Comparison of ENCODE assay signal across 15 cellular contexts in genomic region chr2:231600619-231601355, GRCh38. TPM values are rescaled to one million over a fixed set of nuclear protein-coding genes. Genes with fewer than 3 reads are reported as not detected.
DNase-seq lines count a peak whose midpoint lies in the region; ATAC-seq, FAIRE-seq and TF ChIP-seq lines count a peak whose summit lies in the region.
"Had no signal": no experiment of that assay in that cellular context is flagged by ENCODE, and none has a peak within 500 bp of the region (broad histone marks: within the 10 kb centered on the region; RNA-seq: fewer than 3 reads in every experiment).

No MANE protein-coding gene starts in this region.

- no peaks in the 10 kb centered on the region for H3K9me3 Mint-ChIP-seq in GM23338
- H3K9me3 Mint-ChIP-seq: immature natural killer cell; T-helper 2 cell treated with Interferon-gamma antibody and Interleukin-4, amounts not matched to agents 5 μg/mL and 100 μg/mL, for 36 hours had no signal

- no peak for DNase-seq in GM23338 (ENCODE audit: low spot score)
- DNase-seq in keratinocyte (ENCODE audit: low read depth, low spot score), result no peak
- no peak for DNase-seq in stomach
- DNase-seq in midbrain (lab: John Stamatoyannopoulos, UW), result no peak
- no peak for DNase-seq in RCC 7860 (ENCODE audit: low spot score)

- H3K4me2 ChIP-seq in GM23338 (no peak overlapping the region), keratinocyte (ENCODE audit: control insufficient read depth, extremely low read depth, insufficient read depth, low read depth, low read length) (no peak overlapping the region)

- ATAC-seq in GM23338, result no peak
- ATAC-seq in GM21423 (IDR thresholded peaks at IDR 0.05; ENCODE audit: unreplicated experiment), result no peak
- ATAC-seq in HG02763 (IDR thresholded peaks at IDR 0.05; ENCODE audit: unreplicated experiment), result no peak

- no peak overlapping the region for H3K9ac ChIP-seq in keratinocyte (ENCODE audit: control insufficient read depth, extremely low read depth, insufficient read depth, low read length)

- H3K27ac ChIP-seq in GM23338 (ENCODE audit: low read depth) (peak overlapping the region; percentile 71; the same call in 1 of the 2 replicates), angular gyrus (ENCODE audit: low read depth, low read length) (peak overlapping the region; percentile 76), keratinocyte (ENCODE audit: control insufficient read depth, insufficient read depth, low read length) (no peak overlapping the region), stomach (peak overlapping the region in 3 of 5 donors; percentile 48 to 99 (median 73))

- dilution Hi-C loops in keratinocyte (cut with MboI; ENCODE audit: extremely low pct_ligation_motif_present, low sequenced_read_pairs), result no loop called here

- H3K9me3 ChIP-seq in keratinocyte (ENCODE audit: control insufficient read depth, low read depth, low read length) (no peaks in the 10 kb centered on the region), stomach (no peaks in the 10 kb centered on the region)
- H3K9me3 ChIP-seq: upper lobe of left lung had no signal

- no peaks in the 10 kb centered on the region for H3K9me1 ChIP-seq in keratinocyte (ENCODE audit: control insufficient read depth, extremely low read depth, insufficient read depth, low read length)

- peaks cover 19% of the 10 kb centered on the region for H3K27me3 Mint-ChIP-seq in GM23338 (ENCODE audit: insufficient read depth, low read depth, poor library complexity)
- H3K27me3 Mint-ChIP-seq: activated naive CD8-positive, alpha-beta T cell had no signal

- H3K9me2 ChIP-seq in GM23338 (ENCODE audit: insufficient read depth), result no peaks in the 10 kb centered on the region

- no peak overlapping the region for H3K4me3 Mint-ChIP-seq in GM23338
- H3K4me3 Mint-ChIP-seq: activated CD4-positive, alpha-beta T cell treated with anti-CD3 and anti-CD28 coated beads for 36 hours; activated naive CD8-positive, alpha-beta T cell; T-helper 2 cell treated with Interferon-gamma antibody and Interleukin-4, amounts not matched to agents 5 μg/mL and 100 μg/mL, for 36 hours had no signal

- no peak overlapping the region for H2AFZ ChIP-seq in GM23338
- H2AFZ ChIP-seq in keratinocyte (ENCODE audit: control insufficient read depth, low read length), result peak overlapping the region; percentile 57

- no peaks in the 10 kb centered on the region for H3K27me3 ChIP-seq in GM23338 (ENCODE audit: insufficient read depth)
- H3K27me3 ChIP-seq in keratinocyte (ENCODE audit: control insufficient read depth, extremely low read depth, insufficient read depth, low read length), result no peaks in the 10 kb centered on the region
- no peaks in the 10 kb centered on the region for H3K27me3 ChIP-seq in stomach
- H3K27me3 ChIP-seq: upper lobe of left lung had no signal

- FAIRE-seq in keratinocyte (lab: Jason Lieb, UNC) (no peak), RCC 7860 (lab: Jason Lieb, UNC) (no peak)

- TF ChIP-seq POLR2A in stomach (IDR thresholded peaks at IDR 0.05), result no peak

- H3K36me3 Mint-ChIP-seq in GM23338 (ENCODE audit: low read depth), result no peaks in the 10 kb centered on the region
- H3K36me3 Mint-ChIP-seq: activated naive CD8-positive, alpha-beta T cell; immature natural killer cell had no signal

- H3F3A ChIP-seq in GM23338 (replicated peaks; ENCODE audit: low read depth), result peaks cover 11% of the 10 kb centered on the region; the same call in 1 of the 2 replicates

- no peak for TF ChIP-seq EP300 in stomach (IDR thresholded peaks at IDR 0.05)

- TF ChIP-seq CTCF in GM23338 (conservative IDR thresholded peaks at IDR 0.05; ENCODE audit: low read depth in 2 of 2), result no peak
- TF ChIP-seq CTCF in keratinocyte (optimal IDR thresholded peaks at IDR 0.05 in 1 of 3, IDR thresholded peaks at IDR 0.05 in 1 of 3, conservative IDR thresholded peaks at IDR 0.05 in 1 of 3; ENCODE audit: extremely low read depth in 1 of 3, insufficient read depth in 2 of 3, low read length in 3 of 3), result no peak
- no peak for TF ChIP-seq CTCF in stomach (IDR thresholded peaks at IDR 0.05)

- no peaks in the 10 kb centered on the region for H3K36me3 ChIP-seq in GM23338 (ENCODE audit: insufficient read depth)
- H3K36me3 ChIP-seq in keratinocyte (ENCODE audit: control insufficient read depth in 2 of 2, extremely low read depth in 1 of 2, insufficient read depth in 2 of 2, low read length in 2 of 2), result no peaks in the 10 kb centered on the region
- H3K36me3 ChIP-seq in stomach, result no peaks in the 10 kb centered on the region
- H3K36me3 ChIP-seq: upper lobe of left lung had no signal

- peak overlapping the region; percentile 57; the same call in 1 of the 2 replicates for H3K27ac Mint-ChIP-seq in GM23338
- H3K27ac Mint-ChIP-seq: activated CD4-positive, alpha-beta T cell treated with anti-CD3 and anti-CD28 coated beads for 36 hours; activated naive CD8-positive, alpha-beta T cell had no signal

- 56 to 64% (median 61%) methylated on average over 10 to 11 of the region's 11 CpGs for WGBS in stomach, 5 donors

- intact Hi-C loops in stomach (cut with DNase I; ENCODE audit: low total_unique reads), result no loop called here

- peaks cover 21% of the 10 kb centered on the region for H3K4me1 ChIP-seq in GM23338 (ENCODE audit: insufficient read depth)
- peaks cover 13% of the 10 kb centered on the region for H3K4me1 ChIP-seq in keratinocyte (ENCODE audit: control insufficient read depth, extremely low read depth, insufficient read depth, low read length)
- peaks cover 23 to 49% (median 35%) of the 10 kb centered on the region in 4 donors for H3K4me1 ChIP-seq in stomach

- H3K4me3 ChIP-seq in GM23338 (no peak overlapping the region), keratinocyte (ENCODE audit: control insufficient read depth in 2 of 3, extremely low read depth in 1 of 3, insufficient read depth in 2 of 3, low read depth in 1 of 3, low read length in 3 of 3) (no peak overlapping the region), stomach (no peak overlapping the region)
- H3K4me3 ChIP-seq: upper lobe of left lung had no signal

- H3K79me2 ChIP-seq in GM23338 (replicated peaks; ENCODE audit: insufficient read depth) (no peaks in the 10 kb centered on the region), keratinocyte (ENCODE audit: control insufficient read depth, insufficient read depth, low read length) (no peaks in the 10 kb centered on the region)

- H4K20me1 ChIP-seq in GM23338 (replicated peaks; ENCODE audit: insufficient read depth) (no peaks in the 10 kb centered on the region), keratinocyte (ENCODE audit: control insufficient read depth, extremely low read depth, insufficient read depth, low read length) (no peaks in the 10 kb centered on the region)

- peaks cover 27% of the 10 kb centered on the region for H3K4me1 Mint-ChIP-seq in GM23338

RNA-seq across cellular contexts. Expression of gene TEX44, which starts 8.1 kb away (rescaled TPM):
- total RNA-seq in GM23338 (2014; rRNA removed; shearing (Covaris generic)), result not detected in 2 replicates
- polyA plus RNA-seq in GM23338 (2016; fragmentation: Nextera tagmentation; extraction: Ambion mirVana), result not detected in 2 replicates
- polyA plus RNA-seq in keratinocyte, result not detected in 3 replicates
- polyA plus RNA-seq in keratinocyte (2011; ENCODE audit: low read depth), result not detected
- polyA plus RNA-seq in keratinocyte (2011; cell fraction: cytosol; rRNA removed), result not detected in 2 replicates
- not detected in 2 replicates for polyA plus RNA-seq in keratinocyte (2011; cell fraction: nucleus; rRNA removed)
- not detected in 2 replicates for polyA plus RNA-seq in keratinocyte (2012; ENCODE audit: low replicate concordance)
- not detected in 3 replicates for polyA minus RNA-seq in keratinocyte
- polyA minus RNA-seq in keratinocyte (2011; cell fraction: cytosol; rRNA and poly(A)+ RNA removed), result not detected
- not detected in 2 replicates for polyA minus RNA-seq in keratinocyte (2011; cell fraction: nucleus; rRNA and poly(A)+ RNA removed)
- not detected for total RNA-seq in stomach
- polyA plus RNA-seq in stomach, result not detected
- total RNA-seq: activated CD4-positive, alpha-beta T cell treated with anti-CD3 and anti-CD28 coated beads for 36 hours; mononuclear cell; RPMI7951; upper lobe of left lung had no signal
- polyA plus RNA-seq: immature natural killer cell had no signal
